ENCODE assay signal across 2 cellular contexts in genomic region chr2:21288732-21289506, GRCh38.
TF ChIP-seq lines count a peak whose summit lies in the region.

No MANE protein-coding gene starts in this region.

TF ChIP-seq in SK-N-SH, 30 proteins besides CTCF, POLR2A, EP300 and RAD21:
- no peak for TF ChIP-seq IRF3 (IDR thresholded peaks at IDR 0.05; ENCODE audit: low read depth, low read length)
- no peak for TF ChIP-seq FOSL2 (IDR thresholded peaks at IDR 0.05; ENCODE audit: borderline replicate concordance, low read depth)
- no peak for TF ChIP-seq TCF12 (IDR thresholded peaks at IDR 0.05)
- TF ChIP-seq POLR2AphosphoS5 (IDR thresholded peaks at IDR 0.05; ENCODE audit: low read depth, low read length): no peak
- no peak for TF ChIP-seq GATA2 (CRISPR knock-in tag; IDR thresholded peaks at IDR 0.05)
- TF ChIP-seq NFIC (IDR thresholded peaks at IDR 0.05; ENCODE audit: borderline replicate concordance): no peak
- no peak for TF ChIP-seq RXRA (IDR thresholded peaks at IDR 0.05; ENCODE audit: borderline replicate concordance, low read depth)
- no peak for TF ChIP-seq FOXM1 (IDR thresholded peaks at IDR 0.05; ENCODE audit: low read depth)
- no peak for TF ChIP-seq MAX (IDR thresholded peaks at IDR 0.05; ENCODE audit: low read depth)
- no peak for TF ChIP-seq JUND (IDR thresholded peaks at IDR 0.05)
- no peak for TF ChIP-seq YY1 (IDR thresholded peaks at IDR 0.05; ENCODE audit: low read depth)
- TF ChIP-seq USF1 (IDR thresholded peaks at IDR 0.05; ENCODE audit: borderline replicate concordance, low read depth): no peak
- no peak for TF ChIP-seq TEAD4 (IDR thresholded peaks at IDR 0.05; ENCODE audit: borderline replicate concordance, insufficient read depth)
- TF ChIP-seq SMC3 (IDR thresholded peaks at IDR 0.05; ENCODE audit: low read depth, low read length): no peak

TF ChIP-seq in SK-N-SH treated with all-trans-retinoic acid at 6 μM for 48 hours, 23 proteins besides CTCF, POLR2A, EP300 and RAD21 (continued from another document):
- no peak for TF ChIP-seq SNAI2 (CRISPR knock-in tag; IDR thresholded peaks at IDR 0.05)
- no peak for TF ChIP-seq POU6F1 (CRISPR knock-in tag; IDR thresholded peaks at IDR 0.05; ENCODE audit: borderline replicate concordance, low read depth)
- no peak for TF ChIP-seq ZC3H10 (CRISPR knock-in tag; IDR thresholded peaks at IDR 0.05)
- no peak for TF ChIP-seq ARNTL (CRISPR knock-in tag; IDR thresholded peaks at IDR 0.05; ENCODE audit: borderline replicate concordance, low read depth)
- TF ChIP-seq CSDC2 (CRISPR knock-in tag; IDR thresholded peaks at IDR 0.05): no peak
- TF ChIP-seq ZNF565 (CRISPR knock-in tag; conservative IDR thresholded peaks at IDR 0.05; ENCODE audit: low read depth): no peak
